Comparison of ENCODE assay signal across 20 cellular contexts in the genomic region with DNA sequence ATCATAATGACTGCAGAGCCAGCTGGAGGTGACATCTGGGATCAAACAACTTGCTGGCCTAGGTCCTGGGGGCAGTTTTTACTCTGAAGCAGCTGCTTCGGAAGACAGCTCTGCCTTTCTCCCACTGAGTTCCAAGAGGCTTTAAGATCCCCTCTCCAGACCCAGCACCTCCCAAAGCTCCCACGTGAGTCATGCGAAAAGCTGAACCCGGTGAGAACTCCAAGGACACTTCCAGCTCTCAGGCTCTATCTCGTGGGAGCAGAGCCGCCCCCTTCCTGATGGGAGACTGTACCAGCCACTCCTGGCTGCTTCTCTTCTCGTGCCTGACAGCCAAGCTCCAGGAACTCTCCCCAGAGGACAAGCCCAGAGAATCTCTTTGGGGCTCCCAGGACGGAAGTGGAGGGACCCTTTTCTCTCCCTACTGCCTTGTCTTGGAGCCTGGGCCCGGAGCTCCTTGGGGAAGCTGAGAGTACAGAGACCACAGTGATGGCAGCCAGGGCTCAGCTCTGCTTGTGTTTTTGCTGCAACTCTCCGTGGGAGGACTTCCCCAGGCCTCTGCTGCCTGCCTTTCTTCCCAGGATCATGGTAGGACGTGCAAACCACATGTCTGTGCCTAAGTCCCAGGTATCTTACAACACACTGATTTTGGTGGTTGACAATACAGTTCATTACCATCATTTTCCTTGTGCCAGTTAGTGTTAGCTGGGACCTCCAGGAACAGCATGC. TPM values are rescaled to one million over a fixed set of nuclear protein-coding genes. Genes with fewer than 3 reads are reported as not detected.
DNase-seq lines count a peak whose midpoint lies in the region; ATAC-seq and TF ChIP-seq lines count a peak whose summit lies in the region.
"Had no signal": no experiment of that assay in that cellular context is flagged by ENCODE, and none has a peak within 500 bp of the region (broad histone marks: within the 10 kb centered on the region; RNA-seq: fewer than 3 reads in every experiment).

No MANE protein-coding gene starts in this region.

- peaks cover 1% of the 10 kb centered on the region for H3K4me1 Mint-ChIP-seq in MCF 10A (ENCODE audit: insufficient read depth, unreplicated experiment)
- no peaks in the 10 kb centered on the region for H3K4me1 Mint-ChIP-seq in CD4-positive, alpha-beta T cell (ENCODE audit: low read depth)
- H3K4me1 Mint-ChIP-seq: activated CD4-positive, alpha-beta T cell treated with anti-CD3 and anti-CD28 coated beads, Interleukin-2, amount 10 ng/mL, durations not matched to agents 24 days and 14 days had no signal

- H2AFZ ChIP-seq in mammary epithelial cell (ENCODE audit: low read depth, low read length) (no peak overlapping the region), osteoblast (ENCODE audit: low read length) (no peak overlapping the region)

- POLR2A ChIA-PET in MCF 10A (lab: Yijun Ruan, JAX) = interaction anchor here (1.8 kb wide), 1 partner anchor 14 kb away, joined by 7 read pairs; no protein-coding TSS in a partner anchor
- POLR2A ChIA-PET in CD4-positive, alpha-beta T cell (lab: Charles Lee) = no interaction called here

- DNase-seq in MCF 10A (ENCODE audit: unreplicated experiment) (peak; percentile 32), mammary epithelial cell (no peak), Right ventricle myocardium superior (no peak), osteoblast (ENCODE audit: insufficient read length, low spot score, missing footprints) (peak; percentile 78)
- DNase-seq in CD4-positive, alpha-beta T cell = no peak
- no peak for DNase-seq in stimulated activated CD4-positive, alpha-beta T cell treated with anti-CD3 and anti-CD28 coated beads, Interleukin-2, amount 100 ng/mL, for 48 hours
- DNase-seq: activated CD4-positive, alpha-beta T cell treated with anti-CD3 and anti-CD28 coated beads, Interleukin-2, amount 10 ng/mL, durations not matched to agents 24 days and 14 days; activated effector memory CD4-positive, alpha-beta T cell treated with Interleukin-2 at 50 U/mL for 16 hours; amniotic stem cell; BE2C; effector memory CD8-positive, alpha-beta T cell; GF-D8; left lung; NCI-H1417 treated with DMSO at 0.1 percent for 48 hours; NCI-H2227 treated with DMSO at 0.1 percent for 48 hours had no signal

- H3K4me3 ChIP-seq in mammary epithelial cell (replicated peaks in 1 of 3; ENCODE audit: insufficient read depth in 1 of 3, low read depth in 2 of 3, low read length in 3 of 3) (no peak overlapping the region), osteoblast (ENCODE audit: insufficient read depth, low read length) (no peak overlapping the region)
- H3K4me3 ChIP-seq: left lung, thoracic aorta had no signal

- no peaks in the 10 kb centered on the region for H3K36me3 Mint-ChIP-seq in MCF 10A (ENCODE audit: insufficient read depth, unreplicated experiment)
- no peaks in the 10 kb centered on the region for H3K36me3 Mint-ChIP-seq in CD4-positive, alpha-beta T cell (ENCODE audit: low read depth)

- CTCF ChIA-PET in MCF 10A (lab: Yijun Ruan, JAX) = interaction anchor here (0.6 to 1.7 kb wide), 7 partner anchors 15 to 464 kb away, joined by 3 to 6 read pairs (median 4); no protein-coding TSS in a partner anchor
- CTCF ChIA-PET in mammary epithelial cell (lab: Charles Lee; ENCODE audit: low non-redundant PET) = no interaction called here
- CTCF ChIA-PET in CD4-positive, alpha-beta T cell (lab: Charles Lee) = no interaction called here

- H3K27me3 ChIP-seq in mammary epithelial cell (ENCODE audit: insufficient read depth, low read length) = no peaks in the 10 kb centered on the region
- peaks cover 3% of the 10 kb centered on the region for H3K27me3 ChIP-seq in osteoblast (ENCODE audit: insufficient read depth, low read length)
- no peaks in the 10 kb centered on the region for H3K27me3 ChIP-seq in CD4-positive, alpha-beta T cell (ENCODE audit: control insufficient read depth, insufficient read depth, low read length)
- H3K27me3 ChIP-seq: BE2C, left lung had no signal

- BruUV-seq in MCF 10A (replicated peaks; lab: Mats Ljungman, UMichigan) (no TSS peak), mammary epithelial cell (replicated peaks; lab: Mats Ljungman, UMichigan) (no TSS peak)

- ATAC-seq in Right ventricle myocardium superior (ENCODE audit: poor library complexity) (peak; percentile 50), GM19397 (IDR thresholded peaks at IDR 0.05; ENCODE audit: unreplicated experiment) (no peak), HG03196 (IDR thresholded peaks at IDR 0.05; ENCODE audit: unreplicated experiment) (no peak)
- ATAC-seq in CD4-positive, alpha-beta T cell (ENCODE audit: poor library complexity) = no peak
- ATAC-seq: effector memory CD8-positive, alpha-beta T cell; left lung had no signal

- H3K27ac ChIP-seq in mammary epithelial cell (ENCODE audit: insufficient read depth, low read depth, low read length) (no peak overlapping the region), osteoblast (ENCODE audit: low read depth, low read length) (no peak overlapping the region)
- no peak overlapping the region for H3K27ac ChIP-seq in CD4-positive, alpha-beta T cell (ENCODE audit: low read depth, low read length)
- H3K27ac ChIP-seq: left lung, thoracic aorta had no signal

- in situ Hi-C loops in mammary epithelial cell (cut with MboI; ENCODE audit: low sequenced_read_pairs in 2 of 2) = no loop called here

- H4K20me1 ChIP-seq in mammary epithelial cell (ENCODE audit: insufficient read depth, low read length) = no peaks in the 10 kb centered on the region
- H4K20me1 ChIP-seq in osteoblast (ENCODE audit: insufficient read depth, low read length) = no peaks in the 10 kb centered on the region

- intact Hi-C loops in MCF 10A (cut with micrococcal nuclease) = loop anchor here (2.0 kb wide), 1 partner anchor 22 kb away; no protein-coding TSS in a partner anchor
- intact Hi-C loops in mammary epithelial cell (cut with micrococcal nuclease) = no loop called here
- intact Hi-C loops in Right ventricle myocardium superior (cut with DNase I) = no loop called here
- intact Hi-C loops in CD4-positive, alpha-beta T cell (cut with DNase I, micrococcal nuclease) = no loop called here

- TF ChIP-seq CTCF in MCF 10A (IDR thresholded peaks at IDR 0.05; ENCODE audit: unreplicated experiment) (no peak), mammary epithelial cell (conservative IDR thresholded peaks at IDR 0.05 in 1 of 2, IDR thresholded peaks at IDR 0.05 in 1 of 2; ENCODE audit: extremely low read depth in 1 of 2, insufficient read depth in 1 of 2, low read depth in 1 of 2, low read length in 2 of 2) (no peak), osteoblast (IDR thresholded peaks at IDR 0.05; ENCODE audit: extremely low read depth, low read depth, low read length) (no peak)
- no peak for TF ChIP-seq CTCF in CD4-positive, alpha-beta T cell (IDR thresholded peaks at IDR 0.05)

- no peaks in the 10 kb centered on the region for H3K4me1 ChIP-seq in mammary epithelial cell (ENCODE audit: insufficient read depth, low read length)
- no peaks in the 10 kb centered on the region for H3K4me1 ChIP-seq in osteoblast (ENCODE audit: insufficient read depth, low read length)
- H3K4me1 ChIP-seq: BE2C, left lung had no signal

- no peaks in the 10 kb centered on the region for H3K79me2 ChIP-seq in mammary epithelial cell (ENCODE audit: insufficient read depth, low read length)
- no peaks in the 10 kb centered on the region for H3K79me2 ChIP-seq in osteoblast (ENCODE audit: insufficient read depth, low read length)

- no peak overlapping the region for H3K4me3 Mint-ChIP-seq in MCF 10A (ENCODE audit: unreplicated experiment)
- no peak overlapping the region for H3K4me3 Mint-ChIP-seq in CD4-positive, alpha-beta T cell
- H3K4me3 Mint-ChIP-seq: activated CD4-positive, alpha-beta T cell treated with anti-CD3 and anti-CD28 coated beads, Interleukin-2, amount 10 ng/mL, durations not matched to agents 24 days and 14 days; effector memory CD8-positive, alpha-beta T cell had no signal

- no peak overlapping the region for H3K9ac ChIP-seq in mammary epithelial cell (ENCODE audit: insufficient read depth, low read length)

- no peak overlapping the region for H3K27ac Mint-ChIP-seq in MCF 10A (ENCODE audit: low read depth, unreplicated experiment)
- H3K27ac Mint-ChIP-seq in CD4-positive, alpha-beta T cell = no peak overlapping the region
- H3K27ac Mint-ChIP-seq: activated CD4-positive, alpha-beta T cell treated with anti-CD3 and anti-CD28 coated beads, Interleukin-2, amount 10 ng/mL, durations not matched to agents 24 days and 14 days; effector memory CD8-positive, alpha-beta T cell had no signal

- H3K27me3 Mint-ChIP-seq in MCF 10A (ENCODE audit: insufficient read depth, unreplicated experiment) = peaks cover 19% of the 10 kb centered on the region
- peaks cover 4% of the 10 kb centered on the region for H3K27me3 Mint-ChIP-seq in CD4-positive, alpha-beta T cell

- dilution Hi-C loops in mammary epithelial cell (cut with HindIII; ENCODE audit: low sequenced_read_pairs) = no loop called here

- H3K4me2 ChIP-seq in mammary epithelial cell (ENCODE audit: insufficient read depth, low read depth, low read length) (no peak overlapping the region), osteoblast (ENCODE audit: insufficient read depth, low read length) (no peak overlapping the region)

- H3K9me3 ChIP-seq in mammary epithelial cell (replicated peaks; ENCODE audit: insufficient read depth, low read length) = no peaks in the 10 kb centered on the region
- H3K9me3 ChIP-seq in osteoblast (ENCODE audit: low read depth, low read length) = no peaks in the 10 kb centered on the region
- H3K9me3 ChIP-seq in CD4-positive, alpha-beta T cell (ENCODE audit: control insufficient read depth, low read length) = no peaks in the 10 kb centered on the region
- H3K9me3 ChIP-seq: BE2C, left lung, thoracic aorta had no signal

- H3K36me3 ChIP-seq in mammary epithelial cell (ENCODE audit: insufficient read depth, low read length) = no peaks in the 10 kb centered on the region
- H3K36me3 ChIP-seq in osteoblast (ENCODE audit: insufficient read depth, low read length) = no peaks in the 10 kb centered on the region
- H3K36me3 ChIP-seq: BE2C, left lung, thoracic aorta had no signal

- WGBS in mammary epithelial cell (ENCODE audit: low coverage, missing lambda C conversion rate) = 76% methylated on average over 10 of the region's 11 CpGs

- no peaks in the 10 kb centered on the region for H3K9me3 Mint-ChIP-seq in MCF 10A (ENCODE audit: unreplicated experiment)
- no peaks in the 10 kb centered on the region for H3K9me3 Mint-ChIP-seq in CD4-positive, alpha-beta T cell
- H3K9me3 Mint-ChIP-seq: activated CD4-positive, alpha-beta T cell treated with anti-CD3 and anti-CD28 coated beads, Interleukin-2, amount 10 ng/mL, durations not matched to agents 24 days and 14 days; effector memory CD8-positive, alpha-beta T cell had no signal

RNA-seq across cellular contexts. Expression of gene STUM, which starts 40.6 kb away (rescaled TPM):
- total RNA-seq in MCF 10A (2022) = 0.37 and 0.56 TPM in 2 replicates
- 1 to 10 TPM in 1 of 2 donors, under 1 TPM in 1; 0.05 to 1.2 TPM for total RNA-seq in mammary epithelial cell
- not detected for polyA plus RNA-seq in mammary epithelial cell
- not detected for polyA minus RNA-seq in mammary epithelial cell
- 1.2 TPM for total RNA-seq in Right ventricle myocardium superior
- under 0.01 TPM in 1 of 2 replicates, not detected in the other for total RNA-seq in osteoblast
- not detected for total RNA-seq in CD4-positive, alpha-beta T cell
- total RNA-seq: A172; activated CD4-positive, alpha-beta T cell treated with anti-CD3 and anti-CD28 coated beads, Interleukin-2, amount 10 ng/mL, durations not matched to agents 24 days and 14 days; RPMI7951 had no signal

Comparison
In these comparisons a context has a peak if more than half of its experiments do, and no peak if none do; other contexts are left out.
1. DNase-seq: peak in MCF 10A (single experiment) and osteoblast (single experiment); none in mammary epithelial cell (single experiment), Right ventricle myocardium superior (single experiment), CD4-positive, alpha-beta T cell (0 of 10) and stimulated activated CD4-positive, alpha-beta T cell treated with anti-CD3 and anti-CD28 coated beads, Interleukin-2, amount 100 ng/mL, for 48 hours (0 of 2).